Comparison of ENCODE assay signal across 8 cellular contexts in genomic region chr16:720507-720989, GRCh38. TPM values are rescaled to one million over a fixed set of nuclear protein-coding genes. Genes with fewer than 3 reads are reported as not detected.
DNase-seq lines count a peak whose midpoint lies in the region; ATAC-seq and TF ChIP-seq lines count a peak whose summit lies in the region.

No MANE protein-coding gene starts in this region.

- peak overlapping the region; percentile 86 for H3K27ac Mint-ChIP-seq in activated naive CD8-positive, alpha-beta T cell

- H3K36me3 Mint-ChIP-seq in activated naive CD8-positive, alpha-beta T cell = no peaks in the 10 kb centered on the region

- ATAC-seq in GM21723 (IDR thresholded peaks at IDR 0.05; ENCODE audit: unreplicated experiment) = peak; percentile 21

- 0 to 2% (median 1%) methylated on average over 16 to 37 of the region's 37 CpGs for WGBS in ovary, 3 donors

- peak overlapping the region; percentile 60 for H3K4me3 ChIP-seq in NB4 (ENCODE audit: low read depth, low read length)
- peak overlapping the region; percentile 47 for H3K4me3 ChIP-seq in ovary

- no peaks in the 10 kb centered on the region for H3K36me3 ChIP-seq in ovary

- peaks cover 27% of the 10 kb centered on the region for H3K4me1 Mint-ChIP-seq in activated naive CD8-positive, alpha-beta T cell (ENCODE audit: low read depth)

- H3K27me3 ChIP-seq in ovary = no peaks in the 10 kb centered on the region

- H3K27ac ChIP-seq in ovary = peak overlapping the region; percentile 60 to 86

- no peaks in the 10 kb centered on the region for H3K9me3 ChIP-seq in ovary

- H3K9me3 Mint-ChIP-seq in activated naive CD8-positive, alpha-beta T cell (ENCODE audit: low read depth) = no peaks in the 10 kb centered on the region

- H3K4me1 ChIP-seq in ovary (ENCODE audit: insufficient read depth) = peaks cover 22% of the 10 kb centered on the region

- H3K4me3 Mint-ChIP-seq in activated naive CD8-positive, alpha-beta T cell = peak overlapping the region; percentile 86

- H3K27me3 Mint-ChIP-seq in activated naive CD8-positive, alpha-beta T cell = no peaks in the 10 kb centered on the region

- no peak for TF ChIP-seq EP300 in ovary (IDR thresholded peaks at IDR 0.05)

- TF ChIP-seq POLR2A in NB4 (IDR thresholded peaks at IDR 0.05; ENCODE audit: extremely low read depth, insufficient read length) (no peak), ovary (IDR thresholded peaks at IDR 0.05) (no peak)

- DNase-seq in NCI-H146 (lab: John Stamatoyannopoulos, UW) = peak; percentile 93
- DNase-seq in NCI-H146 treated with DMSO at 0.1 percent for 48 hours (lab: John Stamatoyannopoulos, UW; ENCODE audit: unreplicated experiment) = no peak
- peak; percentile 90 for DNase-seq in NB4 (ENCODE audit: low read depth)
- DNase-seq in head of caudate nucleus = peak in 24 of 42 donors; percentile 36 to 86 (median 66)
- DNase-seq in ovary = peak in 3 of 5 donors; percentile 36 to 58 (median 54)
- no peak for DNase-seq in KG1 (lab: John Stamatoyannopoulos, UW)

- intact Hi-C loops in head of caudate nucleus (cut with DNase I) = loop anchor here (2.0 kb wide), 1 partner anchor 20 kb away; the partner anchor contains the start of gene CIAO3
- intact Hi-C loops in ovary (cut with DNase I) = no loop called here

- TF ChIP-seq CTCF in NB4 (IDR thresholded peaks at IDR 0.05; ENCODE audit: low read depth, low read length) = peak; percentile 22
- TF ChIP-seq CTCF in ovary (IDR thresholded peaks at IDR 0.05) = no peak

RNA-seq across cellular contexts. Expression of gene ANTKMT, which starts 0.4 kb away (rescaled TPM):
- total RNA-seq in ovary = 10 to 100 TPM; 15.9 to 43.9 (median 26.0) TPM
- 10 to 100 TPM in 1 of 2 donors, not detected in 1; 13.2 TPM for polyA plus RNA-seq in ovary

RNA-seq across cellular contexts. Expression of gene METRN, which starts 5.6 kb away (rescaled TPM):
- total RNA-seq in ovary = 10 to 100 TPM in 5 of 7 donors, 1 to 10 TPM in 2; 4.0 to 57.1 (median 15.7) TPM
- 1 to 10 TPM in 1 of 2 donors, under 1 TPM in 1; 0.40 to 5.6 TPM for polyA plus RNA-seq in ovary

RNA-seq across cellular contexts. Expression of gene CCDC78, which starts 5.7 kb away (rescaled TPM):
- 10 to 100 TPM in 1 of 7 donors, 1 to 10 TPM in 4, under 1 TPM in 1, not detected in 1; 0.40 to 44.3 (median 4.7) TPM for total RNA-seq in ovary
- under 1 TPM in 1 of 2 donors, not detected in 1; 0.41 TPM for polyA plus RNA-seq in ovary

RNA-seq across cellular contexts. Expression of gene HAGHL, which starts 6.4 kb away (rescaled TPM):
- total RNA-seq in ovary = 10 to 100 TPM in 1 of 7 donors, 1 to 10 TPM in 6; 2.6 to 25.7 (median 3.6) TPM
- polyA plus RNA-seq in ovary = 1 to 10 TPM in 1 of 2 donors, not detected in 1; 2.6 TPM

RNA-seq across cellular contexts. Expression of gene FBXL16, which starts 14.9 kb away (rescaled TPM):
- 1 to 10 TPM in 4 of 7 donors, under 1 TPM in 2, not detected in 1; 0.48 to 2.5 (median 1.4) TPM for total RNA-seq in ovary
- under 1 TPM; 0.22 to 0.25 TPM for polyA plus RNA-seq in ovary

Comparison
In these comparisons a context has a peak if more than half of its experiments do, and no peak if none do; other contexts are left out.
1. DNase-seq: peak in NCI-H146 (single experiment), NB4 (single experiment), head of caudate nucleus (24 of 42) and ovary (3 of 5); none in NCI-H146 treated with DMSO at 0.1 percent for 48 hours (single experiment) and KG1 (single experiment).